1 cellular context compared by ENCODE assay signal in the genomic region with DNA sequence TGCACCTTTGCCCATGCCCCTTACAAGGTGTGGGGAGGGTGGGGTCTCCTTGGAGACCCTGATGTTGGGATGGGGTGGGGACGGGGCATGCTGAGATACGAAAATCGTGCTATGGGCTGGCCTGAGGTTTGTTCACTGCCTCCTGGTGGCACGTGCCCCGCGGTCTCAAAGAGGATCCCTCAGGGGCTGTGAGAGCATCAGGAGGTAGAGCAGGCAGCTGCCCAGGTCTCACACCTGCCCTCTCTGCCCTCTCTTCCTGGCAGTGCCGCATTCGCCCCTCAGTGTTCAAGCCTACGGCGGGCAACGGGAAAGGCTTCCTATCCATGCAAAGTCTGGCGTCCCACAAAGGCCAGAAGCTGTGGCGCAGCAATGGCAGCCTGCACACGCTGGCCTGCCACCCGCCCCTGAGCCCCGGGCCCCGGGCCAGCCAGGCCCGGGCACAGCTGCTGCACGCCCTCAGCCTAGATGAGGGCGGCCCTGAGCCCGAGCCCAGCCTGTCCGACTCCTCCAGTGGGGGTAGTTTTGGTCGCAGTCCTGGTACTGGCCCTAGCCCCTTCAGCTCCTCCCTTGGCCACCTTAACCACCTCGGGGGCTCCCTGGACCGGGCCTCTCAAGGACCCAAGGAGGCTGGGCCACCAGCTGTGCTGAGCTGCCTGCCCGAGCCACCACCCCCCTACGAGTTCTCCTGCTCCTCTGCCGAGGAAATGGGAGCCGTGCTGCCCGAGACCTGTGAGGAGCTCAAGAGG.
TF ChIP-seq lines count a peak whose summit lies in the region.

No MANE protein-coding gene starts in this region.

TF ChIP-seq in WTC11, 78 proteins besides CTCF, POLR2A, EP300 and RAD21 (continued from another document):
- TF ChIP-seq, protein P1, sequence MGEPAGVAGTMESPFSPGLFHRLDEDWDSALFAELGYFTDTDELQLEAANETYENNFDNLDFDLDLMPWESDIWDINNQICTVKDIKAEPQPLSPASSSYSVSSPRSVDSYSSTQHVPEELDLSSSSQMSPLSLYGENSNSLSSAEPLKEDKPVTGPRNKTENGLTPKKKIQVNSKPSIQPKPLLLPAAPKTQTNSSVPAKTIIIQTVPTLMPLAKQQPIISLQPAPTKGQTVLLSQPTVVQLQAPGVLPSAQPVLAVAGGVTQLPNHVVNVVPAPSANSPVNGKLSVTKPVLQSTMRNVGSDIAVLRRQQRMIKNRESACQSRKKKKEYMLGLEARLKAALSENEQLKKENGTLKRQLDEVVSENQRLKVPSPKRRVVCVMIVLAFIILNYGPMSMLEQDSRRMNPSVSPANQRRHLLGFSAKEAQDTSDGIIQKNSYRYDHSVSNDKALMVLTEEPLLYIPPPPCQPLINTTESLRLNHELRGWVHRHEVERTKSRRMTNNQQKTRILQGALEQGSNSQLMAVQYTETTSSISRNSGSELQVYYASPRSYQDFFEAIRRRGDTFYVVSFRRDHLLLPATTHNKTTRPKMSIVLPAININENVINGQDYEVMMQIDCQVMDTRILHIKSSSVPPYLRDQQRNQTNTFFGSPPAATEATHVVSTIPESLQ (CRISPR knock-in tag; IDR thresholded peaks at IDR 0.05), result no peak
- no peak for TF ChIP-seq IRF2 (CRISPR knock-in tag; IDR thresholded peaks at IDR 0.05; ENCODE audit: borderline replicate concordance, low read depth)
- no peak for TF ChIP-seq ELF4 (CRISPR knock-in tag; IDR thresholded peaks at IDR 0.05; ENCODE audit: low read depth)
